Comparison of ENCODE assay signal across 9 cellular contexts in the genomic region with DNA sequence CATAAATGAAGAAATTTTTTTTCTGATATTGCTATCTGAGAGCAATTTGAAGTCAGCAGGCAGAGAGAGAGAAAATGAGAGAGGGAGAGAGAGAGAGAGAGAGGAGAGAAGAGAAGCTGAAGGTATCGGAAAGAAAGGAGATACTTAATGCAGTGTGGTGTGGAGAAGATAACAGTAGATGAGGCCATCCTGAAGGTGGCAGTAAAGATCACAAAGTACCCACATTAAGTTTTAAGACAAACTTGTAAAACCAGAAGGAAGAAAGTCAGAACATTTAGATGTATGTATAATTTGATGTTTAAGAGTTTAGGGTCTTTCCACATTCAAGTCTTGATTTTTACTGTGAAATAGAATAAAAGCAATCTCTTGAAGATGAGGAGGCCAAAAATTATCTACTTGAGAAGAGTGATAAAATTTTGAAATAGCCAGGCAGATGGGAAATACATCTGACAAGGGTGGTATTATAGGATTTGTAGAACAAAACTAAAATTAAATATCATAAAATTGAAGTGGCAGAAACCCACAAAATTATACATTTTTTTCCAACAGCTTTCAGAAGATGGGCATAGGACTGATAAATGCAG.
A peak's percentile ranks its signal among the peaks of the same experiment; 100 is the strongest.
DNase-seq lines count a peak whose midpoint lies in the region; ATAC-seq and TF ChIP-seq lines count a peak whose summit lies in the region.
"Had no signal": no experiment of that assay in that cellular context is flagged by ENCODE, and none has a peak within 500 bp of the region (broad histone marks: within the 10 kb centered on the region; RNA-seq: fewer than 3 reads in every experiment).

No MANE protein-coding gene starts in this region.

- peaks cover 16% of the 10 kb centered on the region for H3K9me3 Mint-ChIP-seq in neural crest cell
- H3K9me3 Mint-ChIP-seq: T-helper 1 cell treated with Interleukin-12 subunit alpha and Interleukin-12 subunit beta and Interleukin-4 antibody, amounts not matched to agents 30 μg/mL and 1 μg/mL, for 36 hours had no signal

- peak; percentile 54 for TF ChIP-seq CTCF in neural crest cell (conservative IDR thresholded peaks at IDR 0.05)

- H3K36me3 Mint-ChIP-seq in neural crest cell (ENCODE audit: low read depth): peaks cover 4% of the 10 kb centered on the region

- peak; percentile 81 for ATAC-seq in HG02623 (IDR thresholded peaks at IDR 0.05; ENCODE audit: unreplicated experiment)
- ATAC-seq in HG03097 (IDR thresholded peaks at IDR 0.05; ENCODE audit: low FRiP score, unreplicated experiment): no peak
- ATAC-seq in GM21447 (IDR thresholded peaks at IDR 0.05; ENCODE audit: unreplicated experiment): no peak

- no peak overlapping the region for H3K4me3 Mint-ChIP-seq in neural crest cell
- H3K4me3 Mint-ChIP-seq: T-helper 1 cell treated with Interleukin-12 subunit alpha and Interleukin-12 subunit beta and Interleukin-4 antibody, amounts not matched to agents 30 μg/mL and 1 μg/mL, for 36 hours had no signal

- DNase-seq in NCI-H2171 treated with DMSO at 0.1 percent for 48 hours (lab: John Stamatoyannopoulos, UW) (peak; percentile 9), NCI-H2171 (lab: John Stamatoyannopoulos, UW) (no peak), NCI-H82 (lab: John Stamatoyannopoulos, UW) (peak; percentile 27), neural crest cell (ENCODE audit: low read depth, low spot score) (no peak)
- DNase-seq in central memory CD4-positive, alpha-beta T cell: peak; percentile 14

- no peak overlapping the region for H3K27ac Mint-ChIP-seq in neural crest cell (ENCODE audit: unreplicated experiment)
- H3K27ac Mint-ChIP-seq: T-helper 1 cell treated with Interleukin-12 subunit alpha and Interleukin-12 subunit beta and Interleukin-4 antibody, amounts not matched to agents 30 μg/mL and 1 μg/mL, for 36 hours had no signal

- H3K4me1 Mint-ChIP-seq in neural crest cell: no peaks in the 10 kb centered on the region

- no peaks in the 10 kb centered on the region for H3K27me3 Mint-ChIP-seq in neural crest cell (ENCODE audit: low read depth)

Comparison
In these comparisons a context has a peak if more than half of its experiments do, and no peak if none do; other contexts are left out.
1. DNase-seq: peak in NCI-H2171 treated with DMSO at 0.1 percent for 48 hours (single experiment), NCI-H82 (single experiment) and central memory CD4-positive, alpha-beta T cell (single experiment); none in NCI-H2171 (single experiment) and neural crest cell (single experiment).